8 cellular contexts compared by ENCODE assay signal in genomic region chr1:231240883-231241735, GRCh38. TPM values are rescaled to one million over a fixed set of nuclear protein-coding genes. Genes with fewer than 3 reads are reported as not detected.
DNase-seq lines count a peak whose midpoint lies in the region; ATAC-seq and TF ChIP-seq lines count a peak whose summit lies in the region.

TSS of gene GNPAT (plus strand) at chr1:231241212. CDS start at chr1:231241379, 167 bp downstream.

- H3K36me3 ChIP-seq in BE2C, result peaks cover 3% of the 10 kb centered on the region; the same call in 1 of the 2 replicates
- peaks cover 0 to 25% of the 10 kb centered on the region in 2 donors for H3K36me3 ChIP-seq in left lung

- intact Hi-C loops in left lung (cut with DNase I), result no loop called here

- peak; percentile 91 for DNase-seq in BE2C
- DNase-seq in NCI-H748 (lab: John Stamatoyannopoulos, UW; ENCODE audit: unreplicated experiment), result peak; percentile 75
- DNase-seq in activated CD4-positive, alpha-beta T cell treated with anti-CD3 and anti-CD28 coated beads, Interleukin-2, amount 50 U/mL, for 1 hour, result peak; percentile 88
- DNase-seq in dedifferentiated amniotic fluid mesenchymal stem cell (ENCODE audit: extremely low spot score), result peak; percentile 72
- DNase-seq in left lung, result peak; percentile 87 to 97
- DNase-seq in stimulated activated CD4-positive, alpha-beta T cell treated with anti-CD3 and anti-CD28 coated beads, Interleukin-2, amount 100 ng/mL, for 4 hours (ENCODE audit: low read depth), result peak; percentile 84

- peak within 1 kb of the TSS; percentile 69 to 86 for H3K27ac ChIP-seq in left lung

- peak; percentile 96 for TF ChIP-seq POLR2A in GM19193 (IDR thresholded peaks at IDR 0.05; ENCODE audit: extremely low read depth, insufficient read depth, insufficient read length)

- peak; percentile 96 for ATAC-seq in HG03432 (IDR thresholded peaks at IDR 0.05; ENCODE audit: unreplicated experiment)
- ATAC-seq in left lung, result peak; percentile 98

- no peaks in the 10 kb centered on the region for H3K9me3 ChIP-seq in BE2C
- no peaks in the 10 kb centered on the region for H3K9me3 ChIP-seq in left lung

- H3K27me3 ChIP-seq in BE2C (no peaks in the 10 kb centered on the region), left lung (no peaks in the 10 kb centered on the region)

- H3K4me1 ChIP-seq in BE2C, result no peaks in the 10 kb centered on the region
- H3K4me1 ChIP-seq in left lung, result peaks cover 10 to 45% of the 10 kb centered on the region in 2 donors

- H3K4me3 ChIP-seq in BE2C (ENCODE audit: low read depth, low read length) (peak within 1 kb of the TSS; percentile 95), left lung (peak within 1 kb of the TSS; percentile 71 to 84)

- TF ChIP-seq CTCF in BE2C (IDR thresholded peaks at IDR 0.05; ENCODE audit: low read depth, low read length) (no peak), left lung (IDR thresholded peaks at IDR 0.05) (no peak)

RNA-seq across cellular contexts. Expression of gene GNPAT, which starts in this region (rescaled TPM):
- polyA plus RNA-seq in BE2C (2012; ENCODE audit: insufficient read depth, insufficient read length, low read depth), result 27.6 TPM
- total RNA-seq in left lung, result 10 to 100 TPM; 35.1 to 40.6 TPM

Comparison
In these comparisons a context has a peak if more than half of its experiments do, and no peak if none do; other contexts are left out.
1. Peak in every context shown above with its lines: DNase-seq, ATAC-seq, H3K4me3 ChIP-seq and H3K27ac ChIP-seq.